In the genomic region with DNA sequence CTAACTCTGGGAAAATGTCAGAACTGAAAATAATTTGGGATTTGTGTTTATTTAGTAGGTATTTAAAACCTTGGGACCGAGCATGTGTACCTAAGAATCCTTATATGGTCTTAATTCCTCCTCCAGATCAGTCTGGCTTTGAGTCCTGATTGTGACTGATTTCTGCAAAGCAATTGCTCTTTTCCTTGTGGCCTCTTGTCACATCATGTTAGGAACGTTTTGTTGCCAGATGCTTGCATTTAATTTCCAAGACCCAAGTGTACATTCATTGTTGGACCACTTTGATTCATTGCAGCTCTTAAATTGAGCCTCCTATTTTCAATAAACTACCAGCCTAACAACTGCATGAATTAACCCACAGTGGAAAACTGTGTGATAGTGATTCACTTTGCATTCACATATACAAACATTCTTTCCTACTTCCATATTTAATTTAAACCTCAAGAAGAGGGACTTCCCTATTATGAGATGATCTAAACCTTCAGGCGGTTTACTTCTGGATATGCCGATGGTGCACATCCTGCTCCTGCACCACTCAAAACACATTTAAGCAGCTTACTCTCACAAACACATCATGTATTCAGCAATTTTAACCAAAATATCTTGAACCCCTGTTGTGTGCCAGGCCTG, we compare ENCODE assay signal across 14 cellular contexts.
DNase-seq lines count a peak whose midpoint lies in the region; ATAC-seq and TF ChIP-seq lines count a peak whose summit lies in the region.
"Had no signal": no experiment of that assay in that cellular context is flagged by ENCODE, and none has a peak within 500 bp of the region (broad histone marks: within the 10 kb centered on the region; RNA-seq: fewer than 3 reads in every experiment).

No MANE protein-coding gene starts in this region.

- H3K36me3 ChIP-seq in OCI-LY7 (ENCODE audit: insufficient read depth, low read length) = peaks cover 23% of the 10 kb centered on the region

- no peak for ATAC-seq in HG02852 (IDR thresholded peaks at IDR 0.05; ENCODE audit: unreplicated experiment)
- ATAC-seq: T-cell had no signal

- H3K79me2 ChIP-seq in OCI-LY7 (ENCODE audit: insufficient read depth, low read depth, low read length) = peaks cover 15% of the 10 kb centered on the region

- H3K4me3 ChIP-seq in OCI-LY7 (ENCODE audit: low read depth, low read length, poor library complexity, severe bottlenecking) = no peak overlapping the region

- H4K20me1 ChIP-seq in OCI-LY7 (ENCODE audit: insufficient read depth, low read length) = no peaks in the 10 kb centered on the region

- peak overlapping the region; percentile 29 for H3K4me2 ChIP-seq in OCI-LY7 (ENCODE audit: low read length)

- no TSS peak for BruUV-seq in OCI-LY7 (replicated peaks; lab: Mats Ljungman, UMichigan)

- peaks cover 82% of the 10 kb centered on the region for H3K36me3 Mint-ChIP-seq in dendritic cell treated with granulocyte-macrophage colony-stimulating factor and Interleukin-4, amounts not matched to agents 40 ng/mL and 50 ng/mL, for 4 days (ENCODE audit: low read depth)
- peaks cover 56% of the 10 kb centered on the region for H3K36me3 Mint-ChIP-seq in stimulated activated naive CD8-positive, alpha-beta T cell treated with anti-CD3 and anti-CD28 coated beads, Interleukin-15, Interleukin-2, amounts not matched to agents 100 ng/mL and 50 ng/mL, for 24 hours (ENCODE audit: low read depth)

- peaks cover 87% of the 10 kb centered on the region for H3K4me1 Mint-ChIP-seq in dendritic cell treated with granulocyte-macrophage colony-stimulating factor and Interleukin-4, amounts not matched to agents 40 ng/mL and 50 ng/mL, for 4 days (ENCODE audit: low read depth)
- H3K4me1 Mint-ChIP-seq in stimulated activated naive CD8-positive, alpha-beta T cell treated with anti-CD3 and anti-CD28 coated beads, Interleukin-15, Interleukin-2, amounts not matched to agents 100 ng/mL and 50 ng/mL, for 24 hours (ENCODE audit: low read depth) = peaks cover 92% of the 10 kb centered on the region

- no peak overlapping the region for H3K27ac ChIP-seq in OCI-LY7 (ENCODE audit: low read depth, low read length, poor library complexity, severe bottlenecking)

- no peaks in the 10 kb centered on the region for H3K9me2 ChIP-seq in OCI-LY7 (ENCODE audit: insufficient read depth, low read length)

- no peak overlapping the region for H2AFZ ChIP-seq in OCI-LY7 (ENCODE audit: low read length)

- CTCF ChIA-PET in OCI-LY7 (lab: Charles Lee; ENCODE audit: unreplicated experiment) = interaction anchor here (1.1 kb wide), 1 partner anchor 10 kb away, joined by 3 read pairs; no protein-coding TSS in a partner anchor

- H3K4me1 ChIP-seq in OCI-LY7 (ENCODE audit: insufficient read depth, low read length, poor library complexity, severe bottlenecking) = peaks cover 27% of the 10 kb centered on the region

- POLR2A ChIA-PET in OCI-LY7 (lab: Charles Lee) = interaction anchor here (0.5 to 1.8 kb wide), 3 partner anchors 17 to 121 kb away, joined by 4 to 6 read pairs (median 4); no protein-coding TSS in a partner anchor

- TF ChIP-seq CTCF in OCI-LY7 (conservative IDR thresholded peaks at IDR 0.05; ENCODE audit: low read length) = no peak

- intact Hi-C loops in OCI-LY7 (cut with micrococcal nuclease; ENCODE audit: unreplicated experiment) = no loop called here
- intact Hi-C loops in dendritic cell treated with granulocyte-macrophage colony-stimulating factor and Interleukin-4, amounts not matched to agents 40 ng/mL and 50 ng/mL, for 4 days (cut with micrococcal nuclease) = loop anchor here (5.0 kb wide), 1 partner anchor 46 kb away; no protein-coding TSS in a partner anchor

- no peaks in the 10 kb centered on the region for H3K27me3 Mint-ChIP-seq in dendritic cell treated with granulocyte-macrophage colony-stimulating factor and Interleukin-4, amounts not matched to agents 40 ng/mL and 50 ng/mL, for 4 days
- no peaks in the 10 kb centered on the region for H3K27me3 Mint-ChIP-seq in stimulated activated naive CD8-positive, alpha-beta T cell treated with anti-CD3 and anti-CD28 coated beads, Interleukin-15, Interleukin-2, amounts not matched to agents 100 ng/mL and 50 ng/mL, for 24 hours
- H3K27me3 Mint-ChIP-seq: T-cell had no signal

- no peaks in the 10 kb centered on the region for H3K9me3 ChIP-seq in OCI-LY7 (ENCODE audit: low read length)

- H3K4me3 Mint-ChIP-seq in dendritic cell treated with granulocyte-macrophage colony-stimulating factor and Interleukin-4, amounts not matched to agents 40 ng/mL and 50 ng/mL, for 4 days = no peak overlapping the region
- peak overlapping the region; percentile 10 for H3K4me3 Mint-ChIP-seq in stimulated activated naive CD8-positive, alpha-beta T cell treated with anti-CD3 and anti-CD28 coated beads, Interleukin-15, Interleukin-2, amounts not matched to agents 100 ng/mL and 50 ng/mL, for 24 hours
- H3K4me3 Mint-ChIP-seq: T-cell had no signal

- DNase-seq in NOMO-1 treated with DMSO at 0.1 percent for 48 hours (lab: John Stamatoyannopoulos, UW; ENCODE audit: unreplicated experiment) = peak; percentile 61
- no peak for DNase-seq in NOMO-1 treated with dmso at 0.1 percent for 144 hours (lab: John Stamatoyannopoulos, UW; ENCODE audit: unreplicated experiment)
- DNase-seq in OCI-LY7 (ENCODE audit: low spot score) = no peak
- no peak for DNase-seq in NCI-H187 (lab: John Stamatoyannopoulos, UW)
- no peak for DNase-seq in epidermal melanocyte (ENCODE audit: insufficient read length, low spot score)
- DNase-seq: amygdala; DMS53; mesendoderm; NCI-H2029; stimulated activated CD4-positive, alpha-beta T cell treated with anti-CD3 and anti-CD28 coated beads, Interleukin-4, amount 100 ng/mL, for 4 hours; T-cell had no signal

- no peaks in the 10 kb centered on the region for H3K9me3 Mint-ChIP-seq in dendritic cell treated with granulocyte-macrophage colony-stimulating factor and Interleukin-4, amounts not matched to agents 40 ng/mL and 50 ng/mL, for 4 days
- H3K9me3 Mint-ChIP-seq in stimulated activated naive CD8-positive, alpha-beta T cell treated with anti-CD3 and anti-CD28 coated beads, Interleukin-15, Interleukin-2, amounts not matched to agents 100 ng/mL and 50 ng/mL, for 24 hours = no peaks in the 10 kb centered on the region

- H3K27ac Mint-ChIP-seq in dendritic cell treated with granulocyte-macrophage colony-stimulating factor and Interleukin-4, amounts not matched to agents 40 ng/mL and 50 ng/mL, for 4 days = peak overlapping the region; percentile 78
- H3K27ac Mint-ChIP-seq in stimulated activated naive CD8-positive, alpha-beta T cell treated with anti-CD3 and anti-CD28 coated beads, Interleukin-15, Interleukin-2, amounts not matched to agents 100 ng/mL and 50 ng/mL, for 24 hours = peak overlapping the region; percentile 87
